Comparison of ENCODE assay signal across 8 cellular contexts in the genomic region with DNA sequence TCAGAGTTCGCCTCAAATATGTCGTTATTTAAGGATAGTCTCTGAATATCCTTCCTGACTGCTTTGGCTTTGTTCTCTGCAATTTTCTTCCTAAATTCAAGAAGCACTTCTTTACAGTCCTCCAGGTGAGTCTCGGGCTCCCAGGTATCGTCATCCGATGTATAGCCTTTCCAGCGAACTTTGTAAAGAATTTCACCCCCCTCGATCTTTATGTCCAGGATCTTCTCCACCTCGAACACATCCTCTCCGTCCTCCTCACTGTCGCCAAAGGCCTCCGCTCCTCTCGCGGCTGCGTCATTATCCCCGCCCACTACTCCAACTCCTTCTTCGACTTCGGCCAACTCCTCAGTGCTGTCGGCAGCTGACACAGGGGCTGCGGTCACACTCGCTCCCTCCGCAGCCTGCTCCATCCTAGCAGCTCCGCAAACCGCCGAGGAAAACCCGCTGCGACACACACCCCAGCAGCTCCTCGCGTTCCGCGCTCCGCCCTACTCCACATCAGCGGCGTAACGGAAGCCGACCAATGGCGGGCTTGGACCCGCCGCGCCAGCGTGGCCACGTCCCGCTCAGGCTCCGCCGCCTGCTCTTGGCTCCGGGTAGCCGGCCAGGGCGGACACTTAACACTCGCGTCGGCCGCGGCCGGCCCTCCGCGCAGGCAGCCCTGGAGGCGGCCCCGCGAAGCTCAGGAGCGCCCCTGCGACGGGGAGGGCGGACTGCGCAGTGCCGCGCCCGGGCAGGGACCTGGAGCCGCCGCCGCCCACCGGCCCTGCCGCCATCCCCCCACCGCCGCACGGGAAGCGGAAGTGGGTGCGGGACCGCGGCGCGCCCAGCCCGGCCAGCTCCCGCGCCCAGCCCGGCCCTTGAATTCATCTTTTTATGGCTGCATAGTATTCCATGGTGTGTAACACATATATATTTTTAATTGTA. TPM values are rescaled to one million over a fixed set of nuclear protein-coding genes. Genes with fewer than 3 reads are reported as not detected.
DNase-seq lines count a peak whose midpoint lies in the region; ATAC-seq and TF ChIP-seq lines count a peak whose summit lies in the region.

No MANE protein-coding gene starts in this region.

- TF ChIP-seq CTCF in chondrocyte (IDR thresholded peaks at IDR 0.05) (peak; percentile 55), left lung (IDR thresholded peaks at IDR 0.05) (no peak)

- H3K9me3 ChIP-seq in left lung: no peaks in the 10 kb centered on the region

- intact Hi-C loops in left lung (cut with DNase I): no loop called here

- ATAC-seq in SK-N-SH treated with all-trans-retinoic acid at 6 μM for 48 hours (peak; percentile 96), left lung (peak; percentile 96), GM21381 (IDR thresholded peaks at IDR 0.05; ENCODE audit: unreplicated experiment) (no peak)

- H3K9me3 Mint-ChIP-seq in chondrocyte (ENCODE audit: low read depth): peaks cover 18% of the 10 kb centered on the region

- H3K36me3 ChIP-seq in left lung: no peaks in the 10 kb centered on the region

- peak overlapping the region; percentile 78 for H3K4me3 Mint-ChIP-seq in chondrocyte (ENCODE audit: unreplicated experiment)

- peak overlapping the region; percentile 12 to 33 for H3K4me3 ChIP-seq in left lung

- H3K4me1 Mint-ChIP-seq in chondrocyte (ENCODE audit: low read depth): peaks cover 6% of the 10 kb centered on the region

- H3K27ac ChIP-seq in left lung: no peak overlapping the region

- peak overlapping the region; percentile 83 for H3K27ac Mint-ChIP-seq in chondrocyte (ENCODE audit: unreplicated experiment)

- peaks cover 5% of the 10 kb centered on the region for H3K36me3 Mint-ChIP-seq in chondrocyte (ENCODE audit: low read depth)

- peaks cover 9 to 41% of the 10 kb centered on the region in 2 donors for H3K27me3 ChIP-seq in left lung

- no peaks in the 10 kb centered on the region for H3K27me3 Mint-ChIP-seq in chondrocyte (ENCODE audit: low read depth)

- peak; percentile 88 for DNase-seq in COLO668 (lab: John Stamatoyannopoulos, UW; ENCODE audit: unreplicated experiment)
- DNase-seq in chondrocyte (ENCODE audit: low spot score): no peak
- DNase-seq in left lung: peak; percentile 50 to 90
- DNase-seq in stimulated activated CD8-positive, alpha-beta memory T cell treated with anti-CD3 and anti-CD28 coated beads, Interleukin-4, amount 100 ng/mL, for 24 hours (ENCODE audit: low read depth): peak; percentile 39
- no peak for DNase-seq in NOMO-1 (lab: John Stamatoyannopoulos, UW; ENCODE audit: unreplicated experiment in 2 of 2)
- DNase-seq in NOMO-1 treated with DMSO at 0.1 percent for 48 hours (lab: John Stamatoyannopoulos, UW; ENCODE audit: unreplicated experiment): no peak

- peaks cover 0 to 4% of the 10 kb centered on the region in 2 donors for H3K4me1 ChIP-seq in left lung

TF ChIP-seq in SK-N-SH treated with all-trans-retinoic acid at 6 μM for 48 hours, 23 proteins besides CTCF, POLR2A, EP300 and RAD21:
- no peak for TF ChIP-seq ZC3H10 (CRISPR knock-in tag; IDR thresholded peaks at IDR 0.05)

RNA-seq across cellular contexts. Expression of a gene that starts 4.1 kb away (rescaled TPM):
- total RNA-seq in chondrocyte (1.0 to 5.2 TPM (median 3.8 TPM) in 3 replicates), left lung (1 to 10 TPM; 5.6 to 7.3 TPM)

Comparison
In these comparisons a context has a peak if more than half of its experiments do, and no peak if none do; other contexts are left out.
1. DNase-seq: peak in COLO668 (single experiment), left lung (2 of 2) and stimulated activated CD8-positive, alpha-beta memory T cell treated with anti-CD3 and anti-CD28 coated beads, Interleukin-4, amount 100 ng/mL, for 24 hours (single experiment); none in chondrocyte (single experiment), NOMO-1 (0 of 2) and NOMO-1 treated with DMSO at 0.1 percent for 48 hours (single experiment).